8 cellular contexts compared by ENCODE assay signal in the genomic region with DNA sequence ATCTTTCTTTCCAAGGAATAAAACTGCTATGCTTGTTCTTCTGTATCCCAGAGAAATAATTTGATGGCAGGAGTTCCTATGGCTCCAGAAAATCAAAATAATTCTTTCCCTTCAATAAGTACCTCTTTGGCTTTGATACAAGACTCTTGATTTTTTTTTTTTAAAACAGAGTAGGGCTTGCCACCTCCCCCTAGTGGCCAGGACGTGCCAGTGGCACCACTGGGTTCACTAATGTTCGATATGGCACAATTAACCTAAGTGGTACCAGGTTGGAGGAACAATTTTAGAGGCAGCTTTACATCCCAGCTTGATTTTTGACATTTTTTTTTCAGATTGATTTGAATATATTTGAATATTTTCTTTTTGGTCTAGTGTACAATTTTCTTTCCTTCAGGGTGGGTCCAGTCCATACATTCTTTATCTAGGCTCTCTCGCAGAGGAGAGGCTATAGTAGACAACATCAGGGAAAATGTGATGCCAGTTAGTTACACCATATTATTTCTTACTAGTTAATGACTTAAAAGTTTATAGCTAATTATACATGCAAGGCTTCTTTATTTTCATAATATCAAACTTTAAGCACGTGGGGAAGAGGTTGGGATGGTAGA.
DNase-seq lines count a peak whose midpoint lies in the region; ATAC-seq and TF ChIP-seq lines count a peak whose summit lies in the region.

No MANE protein-coding gene starts in this region.

- intact Hi-C loops in colonic mucosa (cut with DNase I): no loop called here
- intact Hi-C loops in uterus (cut with DNase I; ENCODE audit: low total_unique reads): no loop called here

- DNase-seq in NAMALWA (ENCODE audit: low spot score) (peak; percentile 59), WTC11 (ENCODE audit: low spot score) (peak; percentile 48), colonic mucosa (peak; percentile 36), naive B cell (peak; percentile 26), uterus (no peak)

- no peaks in the 10 kb centered on the region for H3K36me3 ChIP-seq in colonic mucosa
- no peaks in the 10 kb centered on the region for H3K36me3 ChIP-seq in uterus

- CTCF ChIA-PET in WTC11 (lab: Charles Lee): interaction anchor here (0.6 to 1.4 kb wide), 3 partner anchors 39 to 478 kb away, joined by 3 to 6 read pairs (median 3); no protein-coding TSS in a partner anchor

- no peak overlapping the region for H3K4me3 ChIP-seq in colonic mucosa
- H3K4me3 ChIP-seq in uterus: no peak overlapping the region

- peak; percentile 97 for TF ChIP-seq CTCF in 22Rv1 (IDR thresholded peaks at IDR 0.05)
- peak; percentile 87 for TF ChIP-seq CTCF in GM12874 (IDR thresholded peaks at IDR 0.05; ENCODE audit: insufficient read depth, low read depth, low read length)
- peak; percentile 88 for TF ChIP-seq CTCF in WTC11 (IDR thresholded peaks at IDR 0.05)
- TF ChIP-seq CTCF in colonic mucosa (IDR thresholded peaks at IDR 0.05): peak; percentile 95
- TF ChIP-seq CTCF in uterus (IDR thresholded peaks at IDR 0.05): peak in 3 of 4 experiments; percentile 23 to 37 (median 34)

- H3K27me3 ChIP-seq in colonic mucosa: no peaks in the 10 kb centered on the region
- no peaks in the 10 kb centered on the region for H3K27me3 ChIP-seq in uterus

- H3K27ac Mint-ChIP-seq in WTC11: no peak overlapping the region
- H3K27ac Mint-ChIP-seq in naive B cell: no peak overlapping the region

- peak; percentile 94 for ATAC-seq in HG02571 (IDR thresholded peaks at IDR 0.05; ENCODE audit: unreplicated experiment)
- ATAC-seq in WTC11: peak; percentile 83
- peak; percentile 63 to 74 for ATAC-seq in naive B cell (ENCODE audit: low read depth in 2 of 2)

- no peak overlapping the region for H3K27ac ChIP-seq in 22Rv1
- peak overlapping the region; percentile 15 for H3K27ac ChIP-seq in colonic mucosa
- no peak overlapping the region for H3K27ac ChIP-seq in uterus

- peaks cover 8% of the 10 kb centered on the region; the same call in 1 of the 2 replicates for H3K4me1 Mint-ChIP-seq in WTC11
- H3K4me1 Mint-ChIP-seq in naive B cell: no peaks in the 10 kb centered on the region

- no peak for TF ChIP-seq POLR2A in uterus (IDR thresholded peaks at IDR 0.05)

- POLR2A ChIA-PET in WTC11 (lab: Charles Lee): no interaction called here

- H3K36me3 Mint-ChIP-seq in WTC11 (peaks cover 7% of the 10 kb centered on the region), naive B cell (peaks cover 0 to 7% of the 10 kb centered on the region in 2 donors)

- H3K9ac ChIP-seq in colonic mucosa (ENCODE audit: low read depth in 2 of 2, low read length in 2 of 2): no peak overlapping the region

- H3K9me3 ChIP-seq in colonic mucosa (no peaks in the 10 kb centered on the region), uterus (peaks cover 0 to 4% of the 10 kb centered on the region in 2 donors)

- H3K4me3 Mint-ChIP-seq in WTC11 (no peak overlapping the region), naive B cell (no peak overlapping the region)

- H3K4me1 ChIP-seq in colonic mucosa: no peaks in the 10 kb centered on the region
- no peaks in the 10 kb centered on the region for H3K4me1 ChIP-seq in uterus

- H3K9me3 Mint-ChIP-seq in WTC11: peaks cover 20% of the 10 kb centered on the region
- H3K9me3 Mint-ChIP-seq in naive B cell: peaks cover 0 to 11% (median 6%) of the 10 kb centered on the region in 7 donors

- H3K27me3 Mint-ChIP-seq in WTC11 (ENCODE audit: low read depth) (no peaks in the 10 kb centered on the region), naive B cell (peaks cover 14 to 30% (median 18%) of the 10 kb centered on the region in 3 donors)

TF ChIP-seq in WTC11, 78 proteins besides CTCF, POLR2A, EP300 and RAD21:
- TF ChIP-seq NR2C2 (CRISPR knock-in tag; IDR thresholded peaks at IDR 0.05): no peak
- TF ChIP-seq, protein P1, sequence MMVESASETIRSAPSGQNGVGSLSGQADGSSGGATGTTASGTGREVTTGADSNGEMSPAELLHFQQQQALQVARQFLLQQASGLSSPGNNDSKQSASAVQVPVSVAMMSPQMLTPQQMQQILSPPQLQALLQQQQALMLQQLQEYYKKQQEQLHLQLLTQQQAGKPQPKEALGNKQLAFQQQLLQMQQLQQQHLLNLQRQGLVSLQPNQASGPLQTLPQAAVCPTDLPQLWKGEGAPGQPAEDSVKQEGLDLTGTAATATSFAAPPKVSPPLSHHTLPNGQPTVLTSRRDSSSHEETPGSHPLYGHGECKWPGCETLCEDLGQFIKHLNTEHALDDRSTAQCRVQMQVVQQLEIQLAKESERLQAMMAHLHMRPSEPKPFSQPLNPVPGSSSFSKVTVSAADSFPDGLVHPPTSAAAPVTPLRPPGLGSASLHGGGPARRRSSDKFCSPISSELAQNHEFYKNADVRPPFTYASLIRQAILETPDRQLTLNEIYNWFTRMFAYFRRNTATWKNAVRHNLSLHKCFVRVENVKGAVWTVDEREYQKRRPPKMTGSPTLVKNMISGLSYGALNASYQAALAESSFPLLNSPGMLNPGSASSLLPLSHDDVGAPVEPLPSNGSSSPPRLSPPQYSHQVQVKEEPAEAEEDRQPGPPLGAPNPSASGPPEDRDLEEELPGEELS (CRISPR knock-in tag; IDR thresholded peaks at IDR 0.05): no peak
- no peak for TF ChIP-seq ATF1 (CRISPR knock-in tag; IDR thresholded peaks at IDR 0.05)
- TF ChIP-seq, protein P2, sequence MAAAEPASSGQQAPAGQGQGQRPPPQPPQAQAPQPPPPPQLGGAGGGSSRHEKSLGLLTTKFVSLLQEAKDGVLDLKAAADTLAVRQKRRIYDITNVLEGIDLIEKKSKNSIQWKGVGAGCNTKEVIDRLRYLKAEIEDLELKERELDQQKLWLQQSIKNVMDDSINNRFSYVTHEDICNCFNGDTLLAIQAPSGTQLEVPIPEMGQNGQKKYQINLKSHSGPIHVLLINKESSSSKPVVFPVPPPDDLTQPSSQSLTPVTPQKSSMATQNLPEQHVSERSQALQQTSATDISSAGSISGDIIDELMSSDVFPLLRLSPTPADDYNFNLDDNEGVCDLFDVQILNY (CRISPR knock-in tag; IDR thresholded peaks at IDR 0.05): no peak
- TF ChIP-seq, protein P3, sequence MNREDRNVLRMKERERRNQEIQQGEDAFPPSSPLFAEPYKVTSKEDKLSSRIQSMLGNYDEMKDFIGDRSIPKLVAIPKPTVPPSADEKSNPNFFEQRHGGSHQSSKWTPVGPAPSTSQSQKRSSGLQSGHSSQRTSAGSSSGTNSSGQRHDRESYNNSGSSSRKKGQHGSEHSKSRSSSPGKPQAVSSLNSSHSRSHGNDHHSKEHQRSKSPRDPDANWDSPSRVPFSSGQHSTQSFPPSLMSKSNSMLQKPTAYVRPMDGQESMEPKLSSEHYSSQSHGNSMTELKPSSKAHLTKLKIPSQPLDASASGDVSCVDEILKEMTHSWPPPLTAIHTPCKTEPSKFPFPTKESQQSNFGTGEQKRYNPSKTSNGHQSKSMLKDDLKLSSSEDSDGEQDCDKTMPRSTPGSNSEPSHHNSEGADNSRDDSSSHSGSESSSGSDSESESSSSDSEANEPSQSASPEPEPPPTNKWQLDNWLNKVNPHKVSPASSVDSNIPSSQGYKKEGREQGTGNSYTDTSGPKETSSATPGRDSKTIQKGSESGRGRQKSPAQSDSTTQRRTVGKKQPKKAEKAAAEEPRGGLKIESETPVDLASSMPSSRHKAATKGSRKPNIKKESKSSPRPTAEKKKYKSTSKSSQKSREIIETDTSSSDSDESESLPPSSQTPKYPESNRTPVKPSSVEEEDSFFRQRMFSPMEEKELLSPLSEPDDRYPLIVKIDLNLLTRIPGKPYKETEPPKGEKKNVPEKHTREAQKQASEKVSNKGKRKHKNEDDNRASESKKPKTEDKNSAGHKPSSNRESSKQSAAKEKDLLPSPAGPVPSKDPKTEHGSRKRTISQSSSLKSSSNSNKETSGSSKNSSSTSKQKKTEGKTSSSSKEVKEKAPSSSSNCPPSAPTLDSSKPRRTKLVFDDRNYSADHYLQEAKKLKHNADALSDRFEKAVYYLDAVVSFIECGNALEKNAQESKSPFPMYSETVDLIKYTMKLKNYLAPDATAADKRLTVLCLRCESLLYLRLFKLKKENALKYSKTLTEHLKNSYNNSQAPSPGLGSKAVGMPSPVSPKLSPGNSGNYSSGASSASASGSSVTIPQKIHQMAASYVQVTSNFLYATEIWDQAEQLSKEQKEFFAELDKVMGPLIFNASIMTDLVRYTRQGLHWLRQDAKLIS (CRISPR knock-in tag; IDR thresholded peaks at IDR 0.05; ENCODE audit: borderline replicate concordance): no peak
- TF ChIP-seq TEAD1 (CRISPR knock-in tag; IDR thresholded peaks at IDR 0.05): no peak

Comparison
In these comparisons a context has a peak if more than half of its experiments do, and no peak if none do; other contexts are left out.
1. CTCF ChIP-seq: peak in every context shown above with its lines; median percentile 97 in 22Rv1; 95 in colonic mucosa; 88 in WTC11; 87 in GM12874; 34 in uterus.
2. DNase-seq: peak in NAMALWA (single experiment), WTC11 (single experiment), colonic mucosa (single experiment) and naive B cell (single experiment); none in uterus (0 of 2).
3. Peak in every context shown above with its lines, with median percentiles within 50 percentile points of each other: ATAC-seq.